21 cellular contexts compared by ENCODE assay signal in the genomic region with DNA sequence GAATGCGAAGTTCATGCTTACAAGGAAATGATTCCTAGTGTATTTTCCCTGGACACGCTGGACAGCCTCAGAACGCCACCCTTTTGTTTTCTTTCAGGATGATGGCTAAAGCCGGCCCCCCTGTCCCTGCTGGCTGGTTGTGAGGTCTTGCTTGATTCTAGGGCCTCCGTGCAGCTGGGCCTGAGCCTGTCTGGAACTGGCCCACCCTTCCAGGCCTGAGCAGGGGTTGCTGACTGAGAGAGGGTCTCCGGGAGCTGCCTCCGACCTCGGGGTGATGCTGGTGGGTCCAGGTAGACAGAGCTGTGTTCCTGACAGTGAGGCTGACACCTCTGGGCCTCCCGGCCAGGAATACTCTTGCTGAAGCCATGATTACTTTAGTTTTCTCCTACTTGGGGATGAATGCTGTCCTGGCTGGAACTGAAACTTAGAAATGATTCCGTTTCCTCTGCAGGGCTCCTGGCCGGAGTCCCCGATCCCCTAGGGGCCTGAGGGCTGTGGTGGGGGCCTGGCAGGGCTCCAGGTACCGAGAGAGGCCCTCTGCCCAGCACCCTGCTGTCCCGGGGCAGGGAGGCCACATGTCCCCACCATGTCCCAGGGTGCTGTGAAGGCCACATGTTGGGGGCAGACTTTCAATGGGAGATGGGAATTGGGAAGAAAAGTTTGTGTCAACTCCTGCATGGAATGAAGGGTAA. TPM values are rescaled to one million over a fixed set of nuclear protein-coding genes. Genes with fewer than 3 reads are reported as not detected.
DNase-seq lines count a peak whose midpoint lies in the region; ATAC-seq and TF ChIP-seq lines count a peak whose summit lies in the region.
"Had no signal": no experiment of that assay in that cellular context is flagged by ENCODE, and none has a peak within 500 bp of the region (broad histone marks: within the 10 kb centered on the region; RNA-seq: fewer than 3 reads in every experiment).

No MANE protein-coding gene starts in this region.

- no peaks in the 10 kb centered on the region for H3K36me3 ChIP-seq in RWPE2 (ENCODE audit: low read depth)
- H3K36me3 ChIP-seq in gastroesophageal sphincter = peaks cover 0 to 6% of the 10 kb centered on the region in 2 donors
- H3K36me3 ChIP-seq in mucosa of descending colon (ENCODE audit: low read depth) = no peaks in the 10 kb centered on the region
- peaks cover 0 to 5% (median 0%) of the 10 kb centered on the region in 6 donors for H3K36me3 ChIP-seq in spleen
- H3K36me3 ChIP-seq in SK-N-SH (replicated peaks in 1 of 2; ENCODE audit: control insufficient read depth in 1 of 2, insufficient read depth in 2 of 2, low read length in 1 of 2) = no peaks in the 10 kb centered on the region
- H3K36me3 ChIP-seq: transverse colon had no signal

- H3K4me1 ChIP-seq in RWPE2 (ENCODE audit: insufficient read depth, poor library complexity, severe bottlenecking) = no peaks in the 10 kb centered on the region
- peaks cover 0 to 23% (median 12%) of the 10 kb centered on the region in 3 donors for H3K4me1 ChIP-seq in gastroesophageal sphincter
- no peaks in the 10 kb centered on the region for H3K4me1 ChIP-seq in mucosa of descending colon (ENCODE audit: low read depth)
- H3K4me1 ChIP-seq in spleen = no peaks in the 10 kb centered on the region
- no peaks in the 10 kb centered on the region; a peak in 1 of 4 replicates for H3K4me1 ChIP-seq in SK-N-SH (ENCODE audit: control insufficient read depth in 1 of 2, insufficient read depth in 2 of 2, low read depth in 1 of 2, low read length in 1 of 2)
- H3K4me1 ChIP-seq: transverse colon had no signal

- H3K79me2 ChIP-seq in SK-N-SH (ENCODE audit: insufficient read depth) = no peaks in the 10 kb centered on the region

- H3K4me2 ChIP-seq in SK-N-SH = no peak overlapping the region

- H2AFZ ChIP-seq in SK-N-SH (ENCODE audit: low read depth) = no peak overlapping the region

- H3K27me3 ChIP-seq in RWPE2 (ENCODE audit: insufficient read depth, poor library complexity, severe bottlenecking) = no peaks in the 10 kb centered on the region
- no peaks in the 10 kb centered on the region for H3K27me3 ChIP-seq in gastroesophageal sphincter
- no peaks in the 10 kb centered on the region for H3K27me3 ChIP-seq in spleen (replicated peaks in 1 of 7)
- H3K27me3 ChIP-seq in SK-N-SH (ENCODE audit: insufficient read depth) = no peaks in the 10 kb centered on the region
- H3K27me3 ChIP-seq: transverse colon had no signal

- TF ChIP-seq EP300 in gastroesophageal sphincter (IDR thresholded peaks at IDR 0.05) (no peak), SK-N-SH (IDR thresholded peaks at IDR 0.05; ENCODE audit: borderline replicate concordance in 1 of 2, low read depth in 1 of 2, low read length in 1 of 2) (no peak)

- ATAC-seq in RWPE2 (ENCODE audit: low read depth) = no peak
- no peak for ATAC-seq in gastroesophageal sphincter
- ATAC-seq in mucosa of descending colon = no peak
- no peak for ATAC-seq in HG02798 (IDR thresholded peaks at IDR 0.05; ENCODE audit: poor library complexity, unreplicated experiment)
- ATAC-seq: activated T-cell treated with anti-CD3 and anti-CD28 coated beads, Interleukin-2, amount 50 U/mL, for 72 hours had no signal

- peak; percentile 45 for DNase-seq in RWPE2 (ENCODE audit: low spot score)
- DNase-seq in mucosa of descending colon = peak in 2 of 3 donors; percentile 14 to 30
- peak; percentile 44 for DNase-seq in spleen
- no peak for DNase-seq in NOMO-1 (lab: John Stamatoyannopoulos, UW; ENCODE audit: unreplicated experiment in 2 of 2)
- no peak for DNase-seq in NCI-H2171 treated with DMSO at 0.1 percent for 48 hours (lab: John Stamatoyannopoulos, UW)
- no peak for DNase-seq in SK-N-SH
- DNase-seq: activated CD4-positive, CD25-positive, alpha-beta regulatory T cell; activated naive CD4-positive, alpha-beta T cell treated with anti-CD3 and anti-CD28 coated beads, Interleukin-2, amount 50 U/mL, for 16 hours; activated T-cell treated with anti-CD3 and anti-CD28 coated beads, Interleukin-2, amount 50 U/mL, for 72 hours; anterior cingulate cortex; DMS79 treated with DMSO at 0.1 percent for 48 hours; effector memory CD4-positive, alpha-beta T cell; Karpas-422; NCI-H1048; NCI-H1930; nucleus accumbens; stimulated activated naive CD4-positive, alpha-beta T cell treated with Interleukin-2 at 50 U/mL for 16 hours; transverse colon had no signal

- CTCF ChIA-PET in SK-N-SH (lab: Yijun Ruan, JAX) = interaction anchor here (1.3 kb wide), 1 partner anchor 39 kb away, joined by 3 read pairs; no protein-coding TSS in a partner anchor

- H3K9me2 ChIP-seq in SK-N-SH = no peaks in the 10 kb centered on the region

- intact Hi-C loops in mucosa of descending colon (cut with DNase I, micrococcal nuclease) = no loop called here
- intact Hi-C loops in spleen (cut with DNase I; ENCODE audit: low total_unique reads) = no loop called here

- WGBS in gastroesophageal sphincter (ENCODE audit: low coverage in 1 of 2), 2 donors = 77% methylated on average over 4 of the region's 14 CpGs; no CpG with 5 or more reads in 1 of the 2 donors
- 66 to 85% (median 80%) methylated on average over 12 to 14 of the region's 14 CpGs for WGBS in spleen, 5 donors
- 94% methylated on average over 6 of the region's 14 CpGs for WGBS in SK-N-SH (ENCODE audit: low lambda C conversion rate)

- H3K9me3 ChIP-seq in RWPE2 (ENCODE audit: severe bottlenecking) = no peaks in the 10 kb centered on the region
- H3K9me3 ChIP-seq in gastroesophageal sphincter = no peaks in the 10 kb centered on the region
- no peaks in the 10 kb centered on the region for H3K9me3 ChIP-seq in mucosa of descending colon
- H3K9me3 ChIP-seq in spleen = no peaks in the 10 kb centered on the region
- H3K9me3 ChIP-seq in SK-N-SH = no peaks in the 10 kb centered on the region
- H3K9me3 ChIP-seq: transverse colon had no signal

- no peak overlapping the region for H3K4me3 ChIP-seq in RWPE2 (ENCODE audit: severe bottlenecking)
- H3K4me3 ChIP-seq in gastroesophageal sphincter = no peak overlapping the region
- H3K4me3 ChIP-seq in mucosa of descending colon = no peak overlapping the region
- H3K4me3 ChIP-seq in spleen = no peak overlapping the region
- no peak overlapping the region for H3K4me3 ChIP-seq in SK-N-SH (ENCODE audit: low read depth in 2 of 2, low read length in 1 of 2)
- H3K4me3 ChIP-seq: SK-N-MC, transverse colon had no signal

- H4K20me1 ChIP-seq in SK-N-SH (ENCODE audit: insufficient read depth) = no peaks in the 10 kb centered on the region

- no peaks in the 10 kb centered on the region for H3F3A ChIP-seq in SK-N-SH (replicated peaks; ENCODE audit: insufficient read depth)

- no peak for TF ChIP-seq POLR2A in gastroesophageal sphincter (IDR thresholded peaks at IDR 0.05)
- no peak for TF ChIP-seq POLR2A in spleen (IDR thresholded peaks at IDR 0.05)

- TF ChIP-seq CTCF in RWPE2 (IDR thresholded peaks at IDR 0.05; ENCODE audit: poor library complexity, severe bottlenecking) (no peak), gastroesophageal sphincter (IDR thresholded peaks at IDR 0.05) (no peak), mucosa of descending colon (IDR thresholded peaks at IDR 0.05) (no peak), spleen (IDR thresholded peaks at IDR 0.05 in 8 of 11, conservative IDR thresholded peaks at IDR 0.05 in 3 of 11) (no peak), SK-N-SH (IDR thresholded peaks at IDR 0.05) (no peak)

- TF ChIP-seq RAD21 in SK-N-SH (IDR thresholded peaks at IDR 0.05; ENCODE audit: low read length) = no peak

- no peak overlapping the region for H3K27ac ChIP-seq in RWPE2 (ENCODE audit: poor library complexity, severe bottlenecking)
- H3K27ac ChIP-seq in gastroesophageal sphincter = peak overlapping the region in 3 of 4 donors; percentile 43 to 66 (median 57)
- H3K27ac ChIP-seq in spleen = no peak overlapping the region
- H3K27ac ChIP-seq in SK-N-SH (ENCODE audit: low read depth in 2 of 2, low read length in 1 of 2) = no peak overlapping the region
- H3K27ac ChIP-seq: SK-N-MC, transverse colon had no signal

- POLR2A ChIA-PET in SK-N-SH (lab: Yijun Ruan, JAX) = no interaction called here

- H3K9ac ChIP-seq in SK-N-SH = no peak overlapping the region

TF ChIP-seq in SK-N-SH, 30 proteins besides CTCF, POLR2A, EP300 and RAD21 (continues in another document):
- TF ChIP-seq GABPA (IDR thresholded peaks at IDR 0.05; ENCODE audit: low read depth) (no peak), RXRA (IDR thresholded peaks at IDR 0.05; ENCODE audit: borderline replicate concordance, low read depth) (no peak), TEAD4 (IDR thresholded peaks at IDR 0.05; ENCODE audit: borderline replicate concordance, insufficient read depth) (no peak), FOXM1 (IDR thresholded peaks at IDR 0.05; ENCODE audit: low read depth) (no peak), CHD2 (IDR thresholded peaks at IDR 0.05; ENCODE audit: low read length, partially characterized antibody) (no peak), RCOR1 (IDR thresholded peaks at IDR 0.05; ENCODE audit: low read length) (no peak), GATA2 (CRISPR knock-in tag; IDR thresholded peaks at IDR 0.05) (no peak), FOSL2 (IDR thresholded peaks at IDR 0.05; ENCODE audit: borderline replicate concordance, low read depth) (no peak), YY1 (IDR thresholded peaks at IDR 0.05; ENCODE audit: low read depth) (no peak), JUND (IDR thresholded peaks at IDR 0.05) (no peak), TCF12 (IDR thresholded peaks at IDR 0.05) (no peak)

RNA-seq across cellular contexts. Expression of a gene that starts 38.0 kb away (rescaled TPM):
- total RNA-seq in gastroesophageal sphincter = 10 to 100 TPM in 1 of 4 donors, 1 to 10 TPM in 3; 5.0 to 14.6 (median 9.2) TPM
- 10 to 100 TPM; 13.1 to 17.4 (median 13.4) TPM for total RNA-seq in mucosa of descending colon
- total RNA-seq in spleen = 10 to 100 TPM in 2 of 7 donors, 1 to 10 TPM in 5; 5.9 to 13.5 (median 8.4) TPM
- 1 to 10 TPM; 1.9 to 5.8 (median 2.2) TPM for polyA plus RNA-seq in spleen
- 13.7 and 16.3 TPM in 2 replicates for polyA plus RNA-seq in SK-N-SH (2012; rRNA removed)
- polyA plus RNA-seq in SK-N-SH (2012; cell fraction: cytosol; rRNA removed) = 9.6 and 10.3 TPM in 2 replicates
- 35.5 and 38.1 TPM in 2 replicates for polyA plus RNA-seq in SK-N-SH (2012; cell fraction: nucleus; rRNA removed)

RNA-seq across cellular contexts. Expression of a gene that starts 38.3 kb away (rescaled TPM):
- 10 to 100 TPM; 54.4 to 78.6 (median 69.8) TPM for total RNA-seq in gastroesophageal sphincter
- total RNA-seq in mucosa of descending colon = 100 to 1,000 TPM; 151 to 217 (median 193) TPM
- total RNA-seq in spleen = 100 to 1,000 TPM in 3 of 7 donors, 10 to 100 TPM in 4; 70.1 to 131 (median 91.8) TPM
- 10 to 100 TPM; 51.1 to 77.0 (median 68.7) TPM for polyA plus RNA-seq in spleen
- 181 and 189 TPM in 2 replicates for polyA plus RNA-seq in SK-N-SH (2012; rRNA removed)
- 176 and 236 TPM in 2 replicates for polyA plus RNA-seq in SK-N-SH (2012; cell fraction: cytosol; rRNA removed)
- polyA plus RNA-seq in SK-N-SH (2012; cell fraction: nucleus; rRNA removed) = 214 and 301 TPM in 2 replicates

RNA-seq across cellular contexts. Expression of a gene that starts 59.0 kb away (rescaled TPM):
- 10 to 100 TPM; 18.2 to 30.0 (median 21.6) TPM for total RNA-seq in gastroesophageal sphincter
- total RNA-seq in mucosa of descending colon = 10 to 100 TPM; 13.4 to 20.4 (median 18.4) TPM
- 10 to 100 TPM; 10.2 to 18.9 (median 16.3) TPM for total RNA-seq in spleen
- polyA plus RNA-seq in spleen = 10 to 100 TPM; 12.5 to 19.1 (median 13.0) TPM
- 25.7 and 28.6 TPM in 2 replicates for polyA plus RNA-seq in SK-N-SH (2012; rRNA removed)
- polyA plus RNA-seq in SK-N-SH (2012; cell fraction: cytosol; rRNA removed) = 15.1 and 21.5 TPM in 2 replicates
- 36.3 and 37.8 TPM in 2 replicates for polyA plus RNA-seq in SK-N-SH (2012; cell fraction: nucleus; rRNA removed)

Comparison
In these comparisons a context has a peak if more than half of its experiments do, and no peak if none do; other contexts are left out.
1. DNase-seq: peak in RWPE2 (single experiment), mucosa of descending colon (2 of 3) and spleen (single experiment); none in NOMO-1 (0 of 2), NCI-H2171 treated with DMSO at 0.1 percent for 48 hours (single experiment) and SK-N-SH (single experiment).
2. H3K27ac ChIP-seq: peak in gastroesophageal sphincter (3 of 4); none in RWPE2 (single experiment), spleen (0 of 8) and SK-N-SH (0 of 2).